In the genomic region with DNA sequence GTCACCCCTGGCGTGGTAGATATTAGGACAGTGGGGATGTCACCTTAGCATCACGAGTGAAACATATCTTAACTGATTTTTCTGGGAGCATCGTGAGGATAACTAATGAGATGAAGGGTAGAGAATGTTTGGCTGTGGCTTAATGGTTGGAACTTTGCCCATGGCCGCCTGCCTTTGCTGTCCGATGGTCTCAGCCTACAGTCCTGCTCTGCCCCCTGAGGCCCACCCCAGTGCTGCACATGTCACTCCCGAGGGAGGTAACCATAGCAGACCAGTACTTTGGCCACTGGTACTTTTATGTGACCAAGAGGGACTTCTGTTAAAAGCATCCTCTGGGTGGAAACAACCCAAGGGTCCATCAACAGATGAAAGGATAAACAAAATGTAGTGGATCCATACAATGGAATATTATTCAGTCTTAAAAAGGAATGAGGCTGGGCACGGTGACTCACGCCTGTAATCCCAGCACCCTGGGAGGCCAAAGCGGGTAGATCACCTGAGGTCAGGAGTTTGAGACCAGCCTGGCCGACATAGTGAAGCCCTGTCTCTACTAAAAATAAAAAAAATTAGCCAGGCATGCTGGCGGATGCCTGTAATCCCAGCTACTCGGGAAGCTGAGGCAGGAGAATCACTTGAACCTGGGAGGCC, we compare ENCODE assay signal across 1 cellular context.
TF ChIP-seq lines count a peak whose summit lies in the region.

No MANE protein-coding gene starts in this region.

TF ChIP-seq in H1, 55 proteins besides CTCF, POLR2A, EP300 and RAD21:
- TF ChIP-seq BACH1 (IDR thresholded peaks at IDR 0.05; ENCODE audit: low read length) (no peak), SIRT6 (IDR thresholded peaks at IDR 0.05; ENCODE audit: low read length) (no peak), SRF (IDR thresholded peaks at IDR 0.05; ENCODE audit: low read depth, low read length) (no peak), FOSL1 (IDR thresholded peaks at IDR 0.05; ENCODE audit: insufficient read depth, low read depth, low read length) (no peak), BRCA1 (IDR thresholded peaks at IDR 0.05; ENCODE audit: low read depth, low read length) (no peak), EGR1 (IDR thresholded peaks at IDR 0.05; ENCODE audit: borderline replicate concordance, low read depth, low read length) (no peak), CTBP2 (IDR thresholded peaks at IDR 0.05; ENCODE audit: borderline replicate concordance, insufficient read depth, insufficient read length, low read length) (no peak), CBX5 (IDR thresholded peaks at IDR 0.05; ENCODE audit: low read depth, low read length) (no peak), CHD1 (IDR thresholded peaks at IDR 0.05; ENCODE audit: low read depth, low read length) (no peak), NANOG (IDR thresholded peaks at IDR 0.05; ENCODE audit: insufficient read depth, low read depth, low read length, poor library complexity, severe bottlenecking) (no peak), HDAC2 (IDR thresholded peaks at IDR 0.05; ENCODE audit: borderline replicate concordance in 1 of 2, low read depth in 2 of 2, low read length in 2 of 2) (no peak), BCL11A (IDR thresholded peaks at IDR 0.05; ENCODE audit: low read depth in 2 of 2, low read length in 2 of 2) (no peak), SP1 (IDR thresholded peaks at IDR 0.05; ENCODE audit: low read depth, low read length) (no peak), RXRA (IDR thresholded peaks at IDR 0.05; ENCODE audit: insufficient read depth, low read depth, low read length) (no peak), RNF2 (IDR thresholded peaks at IDR 0.05; ENCODE audit: borderline replicate concordance, low read depth, low read length, missing control alignments, poor library complexity, severe bottlenecking) (no peak), HDAC6 (IDR thresholded peaks at IDR 0.05; ENCODE audit: low read depth, low read length) (no peak)
